ENCODE assay signal across 8 cellular contexts in the genomic region with DNA sequence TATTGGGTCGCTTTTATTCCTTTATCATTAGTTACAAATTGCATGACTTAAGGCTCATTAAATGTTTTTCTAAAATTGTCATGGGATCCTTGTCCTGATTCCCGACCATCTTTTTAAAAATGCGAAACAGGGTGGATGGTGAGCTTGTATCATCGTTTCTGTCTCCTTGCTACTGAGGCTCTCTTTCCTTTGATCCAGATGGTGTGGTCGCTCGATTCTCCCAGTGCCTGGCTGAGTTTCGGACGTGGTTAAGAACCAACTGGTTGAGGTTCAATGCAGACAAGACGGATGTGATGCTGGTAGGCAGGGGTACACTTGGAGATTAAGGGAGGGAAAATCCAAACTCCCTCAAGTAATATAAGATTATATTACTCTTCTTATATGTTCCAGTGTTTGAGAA. TPM values are rescaled to one million over a fixed set of nuclear protein-coding genes. Genes with fewer than 3 reads are reported as not detected.
DNase-seq lines count a peak whose midpoint lies in the region; ATAC-seq and TF ChIP-seq lines count a peak whose summit lies in the region.

No MANE protein-coding gene starts in this region.

- TF ChIP-seq CTCF in AG10803 (conservative IDR thresholded peaks at IDR 0.05; ENCODE audit: low read length) (no peak), activated B cell treated with CpG ODN at 0.5 μM for 24 hours (IDR thresholded peaks at IDR 0.05) (no peak), smooth muscle cell (IDR thresholded peaks at IDR 0.05; ENCODE audit: borderline replicate concordance, insufficient read depth, poor library complexity, severe bottlenecking) (no peak)

- peak overlapping the region; percentile 9 for H3K27ac Mint-ChIP-seq in activated B cell treated with CpG ODN at 0.5 μM for 24 hours

- H2AFZ ChIP-seq in smooth muscle cell (ENCODE audit: low read depth): no peak overlapping the region

- H3K27ac ChIP-seq in right cardiac atrium (ENCODE audit: low read length) (peak overlapping the region; percentile 60), smooth muscle cell (ENCODE audit: low read depth) (peak overlapping the region; percentile 99)

- peak overlapping the region; percentile 46 for H3K9ac ChIP-seq in smooth muscle cell (ENCODE audit: low read depth)

- CTCF ChIA-PET in activated B cell treated with CpG ODN at 0.5 μM for 24 hours (lab: Charles Lee): no interaction called here

- H3K27me3 Mint-ChIP-seq in activated B cell treated with CpG ODN at 0.5 μM for 24 hours: no peaks in the 10 kb centered on the region

- ATAC-seq in activated B cell treated with CpG ODN at 0.5 μM for 24 hours (ENCODE audit: low read depth) (no peak), right cardiac atrium (no peak), GM21576 (IDR thresholded peaks at IDR 0.05; ENCODE audit: unreplicated experiment) (no peak)

- H4K20me1 ChIP-seq in smooth muscle cell (ENCODE audit: low read depth): peaks cover under 1% of the 10 kb centered on the region

- H3K4me1 ChIP-seq in HAP-1: peaks cover 39% of the 10 kb centered on the region
- peaks cover 4% of the 10 kb centered on the region for H3K4me1 ChIP-seq in right cardiac atrium (ENCODE audit: control insufficient read depth, insufficient read depth, low read length)
- H3K4me1 ChIP-seq in smooth muscle cell (ENCODE audit: low read depth): peaks cover 24% of the 10 kb centered on the region

- WGBS in right cardiac atrium: 30% methylated on average over 9 of the region's 9 CpGs
- WGBS in smooth muscle cell (ENCODE audit: low lambda C conversion rate): 4% methylated on average over 9 of the region's 9 CpGs

- H3K4me2 ChIP-seq in smooth muscle cell: peak overlapping the region; percentile 91

- peaks cover 10% of the 10 kb centered on the region for H3K36me3 Mint-ChIP-seq in activated B cell treated with CpG ODN at 0.5 μM for 24 hours (ENCODE audit: low read depth)

- H3K4me3 ChIP-seq in AG10803 (ENCODE audit: low read length) (peak overlapping the region; percentile 86), HAP-1 (peak overlapping the region; percentile 66), right cardiac atrium (ENCODE audit: low read length) (peak overlapping the region; percentile 66), smooth muscle cell (peak overlapping the region; percentile 86)

- peaks cover 63% of the 10 kb centered on the region for H3K79me2 ChIP-seq in smooth muscle cell (ENCODE audit: low read depth)

- H3K36me3 ChIP-seq in HAP-1 (replicated peaks): no peaks in the 10 kb centered on the region
- H3K36me3 ChIP-seq in smooth muscle cell (ENCODE audit: low read depth): no peaks in the 10 kb centered on the region

- intact Hi-C loops in activated B cell treated with CpG ODN at 0.5 μM for 24 hours (cut with micrococcal nuclease): loop anchor here (1.0 to 10.0 kb wide), 11 partner anchors 128 to 1859 kb away; partner anchors contain the start of genes GADD45A, LEPR, LEPROT and SERBP1
- intact Hi-C loops in right cardiac atrium (cut with DNase I): no loop called here

- in situ Hi-C loops in HAP-1 (cut with MboI; ENCODE audit: low sequenced_read_pairs): no loop called here

- H3F3A ChIP-seq in smooth muscle cell (ENCODE audit: low read depth): peaks cover 6% of the 10 kb centered on the region

- H3K27me3 ChIP-seq in HAP-1 (ENCODE audit: low read depth) (no peaks in the 10 kb centered on the region), right cardiac atrium (ENCODE audit: control insufficient read depth, insufficient read depth) (no peaks in the 10 kb centered on the region), smooth muscle cell (ENCODE audit: low read depth) (no peaks in the 10 kb centered on the region)

- POLR2A ChIA-PET in activated B cell treated with CpG ODN at 0.5 μM for 24 hours (lab: Charles Lee): no interaction called here

- peak overlapping the region; percentile 93 for H3K4me3 Mint-ChIP-seq in activated B cell treated with CpG ODN at 0.5 μM for 24 hours

- H3K4me1 Mint-ChIP-seq in activated B cell treated with CpG ODN at 0.5 μM for 24 hours: peaks cover 31% of the 10 kb centered on the region

- DNase-seq in AG10803 (ENCODE audit: low read depth) (peak; percentile 21), HAP-1 (ENCODE audit: low spot score in 2 of 2) (peak in 1 of 2 experiments; percentile 54), activated B cell treated with CpG ODN at 0.5 μM for 24 hours (no peak), right cardiac atrium (no peak), smooth muscle cell (lab: John Stamatoyannopoulos, UW; ENCODE audit: unreplicated experiment) (no peak), ureter (ENCODE audit: low spot score) (no peak)
- DNase-seq in stimulated activated CD4-positive, alpha-beta T cell treated with anti-CD3 and anti-CD28 coated beads, Interleukin-4, amount 100 ng/mL, for 24 hours: no peak

- H3K9me3 ChIP-seq in HAP-1 (no peaks in the 10 kb centered on the region), right cardiac atrium (ENCODE audit: control insufficient read depth, low read length) (no peaks in the 10 kb centered on the region), smooth muscle cell (replicated peaks; ENCODE audit: low read depth) (no peaks in the 10 kb centered on the region)

- H3K9me3 Mint-ChIP-seq in activated B cell treated with CpG ODN at 0.5 μM for 24 hours: no peaks in the 10 kb centered on the region

RNA-seq across cellular contexts. Expression of gene MIER1, which starts 1.2 kb away (rescaled TPM):
- total RNA-seq in activated B cell treated with CpG ODN at 0.5 μM for 24 hours (39.1 and 39.2 TPM in 2 replicates), right cardiac atrium (10 to 100 TPM; 19.2 to 26.9 (median 22.8) TPM), smooth muscle cell (36.1 and 54.4 TPM in 2 replicates), ureter (48.4 TPM)
- polyA plus RNA-seq in right cardiac atrium (8.9 TPM), smooth muscle cell (17.4 and 25.5 TPM in 2 replicates)

RNA-seq across cellular contexts. Expression of gene DNAI4, which starts 1.3 kb away (rescaled TPM):
- total RNA-seq in activated B cell treated with CpG ODN at 0.5 μM for 24 hours: 0.75 and 3.4 TPM in 2 replicates
- total RNA-seq in right cardiac atrium: 10 to 100 TPM; 18.6 to 27.0 (median 23.9) TPM
- 1.8 TPM for polyA plus RNA-seq in right cardiac atrium
- 2.2 and 2.4 TPM in 2 replicates for total RNA-seq in smooth muscle cell
- polyA plus RNA-seq in smooth muscle cell: 0.63 and 3.9 TPM in 2 replicates
- 17.2 TPM for total RNA-seq in ureter
